ENCODE assay signal across 8 cellular contexts in genomic region chr1:198465201-198466144, GRCh38.
DNase-seq lines count a peak whose midpoint lies in the region; ATAC-seq and TF ChIP-seq lines count a peak whose summit lies in the region.

No MANE protein-coding gene starts in this region.

- POLR2A ChIA-PET in T-cell (lab: Charles Lee), result interaction anchor here in 1 of 2 donors (0.6 kb wide), 1 partner anchor 28 kb away, joined by 3 read pairs; no protein-coding TSS in a partner anchor

- H3K4me3 ChIP-seq in DND-41 (ENCODE audit: low read depth in 1 of 2, low read length in 2 of 2), result no peak overlapping the region
- no peak overlapping the region for H3K4me3 ChIP-seq in fibroblast of pulmonary artery (replicated peaks; ENCODE audit: low read depth, low read length)
- no peak overlapping the region for H3K4me3 ChIP-seq in neutrophil (ENCODE audit: low read depth in 1 of 2, low read length in 1 of 2)

- H4K20me1 ChIP-seq in DND-41 (ENCODE audit: insufficient read depth, low read length), result no peaks in the 10 kb centered on the region

- peak overlapping the region; percentile 4; the same call in 1 of the 2 replicates for H3K27ac ChIP-seq in DND-41 (ENCODE audit: low read length)
- no peak overlapping the region for H3K27ac ChIP-seq in neutrophil

- H3K9me3 ChIP-seq in DND-41 (ENCODE audit: insufficient read depth, low read length, severe bottlenecking) (no peaks in the 10 kb centered on the region), neutrophil (no peaks in the 10 kb centered on the region)

- no peaks in the 10 kb centered on the region for H3K27me3 Mint-ChIP-seq in T-cell

- no peaks in the 10 kb centered on the region for H3K79me2 ChIP-seq in DND-41 (ENCODE audit: insufficient read depth, low read length)

- no peak overlapping the region for H3K9ac ChIP-seq in DND-41 (ENCODE audit: low read depth, low read length)

- H3K27me3 ChIP-seq in DND-41 (ENCODE audit: insufficient read depth, low read length, poor library complexity), result no peaks in the 10 kb centered on the region
- no peaks in the 10 kb centered on the region for H3K27me3 ChIP-seq in neutrophil

- TF ChIP-seq CTCF in DND-41 (IDR thresholded peaks at IDR 0.05; ENCODE audit: borderline replicate concordance, extremely low read depth, low read length, poor library complexity, severe bottlenecking), result peak; percentile 84
- TF ChIP-seq CTCF in fibroblast of pulmonary artery (IDR thresholded peaks at IDR 0.05; ENCODE audit: low read length, missing control alignments), result peak; percentile 66
- TF ChIP-seq CTCF in neutrophil (IDR thresholded peaks at IDR 0.05), result peak; percentile 18

- CTCF ChIA-PET in T-cell (lab: Charles Lee), result interaction anchor here (0.5 to 1.3 kb wide), 5 partner anchors 33 to 946 kb away, joined by 3 read pairs; no protein-coding TSS in a partner anchor

- no peaks in the 10 kb centered on the region for H3K9me3 Mint-ChIP-seq in T-cell

- peaks cover 0 to 5% (median 0%) of the 10 kb centered on the region in 3 donors for H3K4me1 Mint-ChIP-seq in T-cell

- no peaks in the 10 kb centered on the region for H3K36me3 Mint-ChIP-seq in T-cell

- no peak overlapping the region for H2AFZ ChIP-seq in DND-41 (ENCODE audit: low read depth, low read length)

- H3K27ac Mint-ChIP-seq in T-cell, result no peak overlapping the region

- H3K4me1 ChIP-seq in DND-41 (ENCODE audit: insufficient read depth, low read length), result peaks cover 5% of the 10 kb centered on the region
- H3K4me1 ChIP-seq in neutrophil (ENCODE audit: control insufficient read depth in 1 of 2, insufficient read depth in 1 of 2, low read depth in 1 of 2, low read length in 1 of 2), result no peaks in the 10 kb centered on the region

- H3K36me3 ChIP-seq in DND-41 (ENCODE audit: insufficient read depth, low read length) (no peaks in the 10 kb centered on the region), neutrophil (no peaks in the 10 kb centered on the region)

- H3K4me2 ChIP-seq in DND-41 (ENCODE audit: insufficient read depth, low read length), result no peak overlapping the region

- ATAC-seq in DND-41 (ENCODE audit: insufficient read depth, low read depth) (peak; percentile 90), GM21576 (IDR thresholded peaks at IDR 0.05; ENCODE audit: unreplicated experiment) (peak; percentile 69), T-cell (replicated peaks in 1 of 4) (peak; percentile 54 to 60 (median 58)), HG02973 (IDR thresholded peaks at IDR 0.05; ENCODE audit: unreplicated experiment) (no peak), HG03097 (IDR thresholded peaks at IDR 0.05; ENCODE audit: low FRiP score, unreplicated experiment) (no peak)

- H3K4me3 Mint-ChIP-seq in T-cell, result no peak overlapping the region

- DNase-seq in DND-41 (no peak), NCI-H1105 treated with DMSO at 0.1 percent for 48 hours (lab: John Stamatoyannopoulos, UW) (peak; percentile 59), T-cell (no peak), fibroblast of pulmonary artery (ENCODE audit: low read depth) (peak; percentile 80)

Comparison
In these comparisons a context has a peak if more than half of its experiments do, and no peak if none do; other contexts are left out.
1. ATAC-seq: peak in DND-41 (single experiment), GM21576 (single experiment) and T-cell (4 of 4); none in HG02973 (single experiment) and HG03097 (single experiment).
2. DNase-seq: peak in NCI-H1105 treated with DMSO at 0.1 percent for 48 hours (single experiment) and fibroblast of pulmonary artery (single experiment); none in DND-41 (single experiment) and T-cell (0 of 34).
3. CTCF ChIP-seq: peak in every context shown above with its lines; median percentile 84 in DND-41; 66 in fibroblast of pulmonary artery; 18 in neutrophil.